17 cellular contexts compared by ENCODE assay signal in genomic region chr4:26867914-26868684, GRCh38. TPM values are rescaled to one million over a fixed set of nuclear protein-coding genes. Genes with fewer than 3 reads are reported as not detected.
DNase-seq lines count a peak whose midpoint lies in the region; ATAC-seq and TF ChIP-seq lines count a peak whose summit lies in the region.
"Had no signal": no experiment of that assay in that cellular context is flagged by ENCODE, and none has a peak within 500 bp of the region (broad histone marks: within the 10 kb centered on the region; RNA-seq: fewer than 3 reads in every experiment).

No MANE protein-coding gene starts in this region.

- no peaks in the 10 kb centered on the region for H3K36me3 ChIP-seq in left ventricle myocardium inferior
- H3K36me3 ChIP-seq in right atrium auricular region = no peaks in the 10 kb centered on the region
- no peaks in the 10 kb centered on the region for H3K36me3 ChIP-seq in right lobe of liver
- H3K36me3 ChIP-seq in thoracic aorta = no peaks in the 10 kb centered on the region
- H3K36me3 ChIP-seq: tibial nerve had no signal

- H3K4me3 Mint-ChIP-seq in activated naive CD8-positive, alpha-beta T cell treated with anti-CD3 and anti-CD28 coated beads for 36 hours = peak overlapping the region; percentile 26
- H3K4me3 Mint-ChIP-seq in Calu3 (ENCODE audit: low read depth, unreplicated experiment) = no peak overlapping the region

- H3K27ac ChIP-seq in left ventricle myocardium inferior (replicated peaks) (peak overlapping the region; percentile 51), right atrium auricular region (peak overlapping the region in 1 of 2 donors; percentile 33), right lobe of liver (no peak overlapping the region), thoracic aorta (peak overlapping the region in 1 of 2 donors; percentile 9)
- H3K27ac ChIP-seq: C4-2B had no signal

- no peak for TF ChIP-seq CTCF in left ventricle myocardium inferior (IDR thresholded peaks at IDR 0.05; ENCODE audit: borderline replicate concordance)
- no peak for TF ChIP-seq CTCF in right atrium auricular region (IDR thresholded peaks at IDR 0.05)
- TF ChIP-seq CTCF in right lobe of liver (IDR thresholded peaks at IDR 0.05) = no peak
- TF ChIP-seq CTCF in thoracic aorta (IDR thresholded peaks at IDR 0.05) = no peak
- TF ChIP-seq CTCF in Calu3 (IDR thresholded peaks at IDR 0.05; ENCODE audit: unreplicated experiment) = no peak

- peaks cover 67% of the 10 kb centered on the region for H3K4me1 ChIP-seq in left ventricle myocardium inferior
- peaks cover 0 to 45% of the 10 kb centered on the region in 2 donors for H3K4me1 ChIP-seq in right atrium auricular region
- no peaks in the 10 kb centered on the region for H3K4me1 ChIP-seq in right lobe of liver
- peaks cover 8 to 11% of the 10 kb centered on the region in 2 donors for H3K4me1 ChIP-seq in thoracic aorta (ENCODE audit: control insufficient read depth in 1 of 2, low read depth in 2 of 2)

- H3K4me1 Mint-ChIP-seq in activated naive CD8-positive, alpha-beta T cell treated with anti-CD3 and anti-CD28 coated beads for 36 hours = peaks cover 75% of the 10 kb centered on the region
- H3K4me1 Mint-ChIP-seq in Calu3 (ENCODE audit: low read depth, unreplicated experiment) = peaks cover 19% of the 10 kb centered on the region

- no peaks in the 10 kb centered on the region for H3K27me3 Mint-ChIP-seq in activated naive CD8-positive, alpha-beta T cell treated with anti-CD3 and anti-CD28 coated beads for 36 hours
- H3K27me3 Mint-ChIP-seq in Calu3 (ENCODE audit: unreplicated experiment) = no peaks in the 10 kb centered on the region
- H3K27me3 Mint-ChIP-seq: progenitor cell of endocrine pancreas had no signal

- peaks cover 3% of the 10 kb centered on the region for H3K9me3 Mint-ChIP-seq in activated naive CD8-positive, alpha-beta T cell treated with anti-CD3 and anti-CD28 coated beads for 36 hours
- no peaks in the 10 kb centered on the region for H3K9me3 Mint-ChIP-seq in Calu3 (ENCODE audit: low read depth, unreplicated experiment)

- ATAC-seq in right lobe of liver = peak; percentile 39 to 63 (median 54)
- ATAC-seq in thoracic aorta (ENCODE audit: insufficient number of reproducible peaks, low FRiP score, low read depth) = no peak
- ATAC-seq: body of pancreas, esophagus mucosa had no signal

- peaks cover 21% of the 10 kb centered on the region for H3K36me3 Mint-ChIP-seq in activated naive CD8-positive, alpha-beta T cell treated with anti-CD3 and anti-CD28 coated beads for 36 hours
- H3K36me3 Mint-ChIP-seq in Calu3 (ENCODE audit: insufficient read depth, unreplicated experiment) = no peaks in the 10 kb centered on the region

- DNase-seq in left ventricle myocardium inferior (no peak), right atrium auricular region (ENCODE audit: low spot score) (no peak), right lobe of liver (no peak), thoracic aorta (ENCODE audit: low spot score) (no peak), Calu3 (no peak), hepatic stellate cell (ENCODE audit: low spot score) (no peak)
- DNase-seq in activated naive CD8-positive, alpha-beta T cell treated with anti-CD3 and anti-CD28 coated beads for 36 hours = no peak
- no peak for DNase-seq in stimulated activated CD4-positive, alpha-beta T cell treated with anti-CD3 and anti-CD28 coated beads, Interleukin-15, amount 100 ng/mL, for 24 hours
- DNase-seq: activated CD4-positive, alpha-beta T cell treated with anti-CD3 and anti-CD28 coated beads, Interleukin-2, amount 50 U/mL, for 4 hours; GOT3; KBM-7; NCI-H2171 treated with DMSO at 0.1 percent for 48 hours had no signal

- 64% methylated on average over 3 of the region's 3 CpGs for WGBS in right lobe of liver (ENCODE audit: insufficient coverage, low coverage, low lambda C conversion rate, missing lambda C conversion rate)

- BruUV-seq in Calu3 (replicated peaks; lab: Mats Ljungman, UMichigan) = no TSS peak

- CTCF ChIA-PET in Calu3 (lab: Charles Lee) = no interaction called here

- H3K27me3 ChIP-seq in left ventricle myocardium inferior (ENCODE audit: low read depth) (no peaks in the 10 kb centered on the region), right atrium auricular region (no peaks in the 10 kb centered on the region), right lobe of liver (no peaks in the 10 kb centered on the region), thoracic aorta (replicated peaks; ENCODE audit: insufficient read depth) (no peaks in the 10 kb centered on the region)
- H3K27me3 ChIP-seq: body of pancreas, tibial nerve had no signal

- peak overlapping the region; percentile 17 for H3K4me3 ChIP-seq in left ventricle myocardium inferior
- H3K4me3 ChIP-seq in right atrium auricular region = peak overlapping the region in 1 of 2 donors; percentile 0
- H3K4me3 ChIP-seq in right lobe of liver = no peak overlapping the region
- peak overlapping the region; percentile 47 for H3K4me3 ChIP-seq in thoracic aorta
- H3K4me3 ChIP-seq: body of pancreas, tibial nerve had no signal

- no peak for TF ChIP-seq POLR2A in right lobe of liver (IDR thresholded peaks at IDR 0.05)

- intact Hi-C loops in left ventricle myocardium inferior (cut with micrococcal nuclease) = loop anchor here (10.0 kb wide), 2 partner anchors 47 to 137 kb away; no protein-coding TSS in a partner anchor
- intact Hi-C loops in right lobe of liver (cut with DNase I) = no loop called here
- intact Hi-C loops in Calu3 (cut with micrococcal nuclease; ENCODE audit: unreplicated experiment) = no loop called here

- H3K27ac Mint-ChIP-seq in activated naive CD8-positive, alpha-beta T cell treated with anti-CD3 and anti-CD28 coated beads for 36 hours = peak overlapping the region; percentile 35
- H3K27ac Mint-ChIP-seq in Calu3 (ENCODE audit: unreplicated experiment) = no peak overlapping the region

- H3K9me3 ChIP-seq in left ventricle myocardium inferior (replicated peaks) (no peaks in the 10 kb centered on the region), right atrium auricular region (no peaks in the 10 kb centered on the region), right lobe of liver (no peaks in the 10 kb centered on the region), thoracic aorta (no peaks in the 10 kb centered on the region)
- H3K9me3 ChIP-seq: body of pancreas, tibial nerve had no signal

RNA-seq across cellular contexts. Expression of gene STIM2, which starts 7.5 kb away (rescaled TPM):
- total RNA-seq in left ventricle myocardium inferior = 12.2 TPM
- 10 to 100 TPM in 1 of 2 donors, 1 to 10 TPM in 1; 9.2 to 10.5 TPM for total RNA-seq in right atrium auricular region
- 10 to 100 TPM; 41.8 to 45.1 TPM for total RNA-seq in activated naive CD8-positive, alpha-beta T cell treated with anti-CD3 and anti-CD28 coated beads for 36 hours
- 10 to 100 TPM in 2 of 6 experiments, 1 to 10 TPM in 4; 9.1 to 14.6 (median 9.6) TPM for total RNA-seq in right lobe of liver
- 10 to 100 TPM; 14.3 to 53.3 TPM for total RNA-seq in thoracic aorta
- total RNA-seq in Calu3 (2022) = 24.2 and 31.0 TPM in 2 replicates

Comparison
In these comparisons a context has a peak if more than half of its experiments do, and no peak if none do; other contexts are left out.
1. H3K4me3 ChIP-seq: peak in left ventricle myocardium inferior (single experiment) and thoracic aorta (single experiment); none in right lobe of liver (0 of 3).